18 cellular contexts compared by ENCODE assay signal in genomic region chr5:179272326-179273073, GRCh38.
DNase-seq lines count a peak whose midpoint lies in the region; ATAC-seq, FAIRE-seq and TF ChIP-seq lines count a peak whose summit lies in the region.
"Had no signal": no experiment of that assay in that cellular context is flagged by ENCODE, and none has a peak within 500 bp of the region (broad histone marks: within the 10 kb centered on the region; RNA-seq: fewer than 3 reads in every experiment).

No MANE protein-coding gene starts in this region.

- no peak overlapping the region for H3K4me2 ChIP-seq in HepG2 (ENCODE audit: low read depth, low read length)
- no peak overlapping the region for H3K4me2 ChIP-seq in trophoblast cell (ENCODE audit: low read length)

- peak overlapping the region; percentile 47 for H2BK120ac ChIP-seq in trophoblast cell (ENCODE audit: insufficient read depth, low read length, poor library complexity)

- no peak for FAIRE-seq in HepG2 (lab: Jason Lieb, UNC)
- no peak for FAIRE-seq in RCC 7860 (lab: Jason Lieb, UNC)

- no peak for ATAC-seq in right lobe of liver
- ATAC-seq in HepG2: no peak
- no peak for ATAC-seq in left ventricle myocardium superior
- ATAC-seq in activated CD4-positive, alpha-beta T cell treated with anti-CD3 and anti-CD28 coated beads for 36 hours: no peak
- ATAC-seq: activated CD8-positive, alpha-beta T cell treated with anti-CD3 and anti-CD28 coated beads for 36 hours; CD8-positive, alpha-beta T cell; stimulated activated memory B cell treated with anti-CD40 and anti-IgM and Interleukin-4, amounts not matched to agents 10 μg/mL and 1 μg/mL and 100 μg/mL, for 72 hours had no signal

- TF ChIP-seq POLR2A in right lobe of liver (IDR thresholded peaks at IDR 0.05) (no peak), HepG2 (IDR thresholded peaks at IDR 0.05; ENCODE audit: insufficient read depth in 1 of 2, low read depth in 2 of 2, low read length in 2 of 2) (no peak)

- H3K27ac ChIP-seq in right lobe of liver: no peak overlapping the region
- H3K27ac ChIP-seq in HepG2 (ENCODE audit: extremely low read length, insufficient read depth, low read length): no peak overlapping the region
- H3K27ac ChIP-seq in trophoblast cell (ENCODE audit: low read depth, low read length): no peak overlapping the region
- H3K27ac ChIP-seq: epithelial cell of prostate had no signal

- no TSS peak for BruUV-seq in HepG2 (replicated peaks; lab: Mats Ljungman, UMichigan)

- H3K9me3 Mint-ChIP-seq in activated CD4-positive, alpha-beta T cell treated with anti-CD3 and anti-CD28 coated beads for 36 hours (ENCODE audit: low read depth): no peaks in the 10 kb centered on the region
- H3K9me3 Mint-ChIP-seq: activated CD8-positive, alpha-beta T cell treated with anti-CD3 and anti-CD28 coated beads for 36 hours; activated T-helper 1 cell treated with anti-CD3 and anti-CD28 coated beads, Interleukin-12 subunit alpha, Interleukin-12 subunit beta, Interleukin-2, Interleukin-4 antibody, amounts not matched to agents 30 ng/mL and 10 ng/mL and 1 ng/mL, durations not matched to agents 14 hours and 24 hours and 36 hours; CD8-positive, alpha-beta T cell; mesothelial cell of epicardium; stimulated activated memory B cell treated with anti-CD40 and anti-IgM and Interleukin-4, amounts not matched to agents 10 μg/mL and 1 μg/mL and 100 μg/mL, for 72 hours had no signal

- CTCF ChIA-PET in HepG2 (lab: Yijun Ruan, JAX; ENCODE audit: low intra/inter-chr PET ratio, low total read pairs): no interaction called here
- CTCF ChIA-PET in activated CD4-positive, alpha-beta T cell treated with anti-CD3 and anti-CD28 coated beads for 36 hours (lab: Charles Lee): interaction anchor here (0.7 kb wide), 1 partner anchor 1119 kb away, joined by 3 read pairs; the partner anchor contains the start of gene NHP2

- peak overlapping the region; percentile 70 for H4K91ac ChIP-seq in trophoblast cell (ENCODE audit: low read depth, low read length)

- peaks cover 50% of the 10 kb centered on the region for H3K79me1 ChIP-seq in trophoblast cell (ENCODE audit: low read length)

- H2AFZ ChIP-seq in HepG2 (ENCODE audit: low read length) (no peak overlapping the region), trophoblast cell (ENCODE audit: insufficient read depth, low read length, poor library complexity) (no peak overlapping the region)

- TF ChIP-seq RAD21 in HepG2 (CRISPR knock-in tag; IDR thresholded peaks at IDR 0.05): no peak

- no peak overlapping the region for H4K12ac ChIP-seq in trophoblast cell (ENCODE audit: low read depth, low read length)

- no peaks in the 10 kb centered on the region for H4K20me1 ChIP-seq in HepG2 (ENCODE audit: insufficient read depth, low read length)

- in situ Hi-C loops in HepG2 (cut with HindIII; ENCODE audit: extremely low pct_ligation_motif_present, low pct_unique_long_range_greater_than_20kb): no loop called here

- H3K9ac ChIP-seq in HepG2 (ENCODE audit: insufficient read depth, low read depth, low read length) (no peak overlapping the region), trophoblast cell (ENCODE audit: low read length) (no peak overlapping the region)

- no peak for TF ChIP-seq EP300 in HepG2 (IDR thresholded peaks at IDR 0.05; ENCODE audit: low read depth in 2 of 2, low read length in 2 of 2)
- no peak for TF ChIP-seq EP300 in HepG2 (CRISPR knock-in tag; IDR thresholded peaks at IDR 0.05; ENCODE audit: borderline replicate concordance)

- H2BK12ac ChIP-seq in trophoblast cell (ENCODE audit: low read length): peak overlapping the region; percentile 61

- no peak overlapping the region for H3K4me3 Mint-ChIP-seq in activated CD4-positive, alpha-beta T cell treated with anti-CD3 and anti-CD28 coated beads for 36 hours
- H3K4me3 Mint-ChIP-seq: activated CD8-positive, alpha-beta T cell treated with anti-CD3 and anti-CD28 coated beads for 36 hours; activated T-helper 1 cell treated with anti-CD3 and anti-CD28 coated beads, Interleukin-12 subunit alpha, Interleukin-12 subunit beta, Interleukin-2, Interleukin-4 antibody, amounts not matched to agents 30 ng/mL and 10 ng/mL and 1 ng/mL, durations not matched to agents 14 hours and 24 hours and 36 hours; CD8-positive, alpha-beta T cell; mesothelial cell of epicardium; stimulated activated memory B cell treated with anti-CD40 and anti-IgM and Interleukin-4, amounts not matched to agents 10 μg/mL and 1 μg/mL and 100 μg/mL, for 72 hours had no signal

- H3K79me2 ChIP-seq in HepG2 (ENCODE audit: insufficient read depth, low read length) (no peaks in the 10 kb centered on the region), trophoblast cell (ENCODE audit: control insufficient read depth, insufficient read depth, low read length, poor library complexity) (peaks cover 6% of the 10 kb centered on the region)

- H3K27ac Mint-ChIP-seq in activated CD4-positive, alpha-beta T cell treated with anti-CD3 and anti-CD28 coated beads for 36 hours: no peak overlapping the region
- H3K27ac Mint-ChIP-seq: activated CD8-positive, alpha-beta T cell treated with anti-CD3 and anti-CD28 coated beads for 36 hours; activated T-helper 1 cell treated with anti-CD3 and anti-CD28 coated beads, Interleukin-12 subunit alpha, Interleukin-12 subunit beta, Interleukin-2, Interleukin-4 antibody, amounts not matched to agents 30 ng/mL and 10 ng/mL and 1 ng/mL, durations not matched to agents 14 hours and 24 hours and 36 hours; CD8-positive, alpha-beta T cell; stimulated activated memory B cell treated with anti-CD40 and anti-IgM and Interleukin-4, amounts not matched to agents 10 μg/mL and 1 μg/mL and 100 μg/mL, for 72 hours had no signal

- H3K4me1 ChIP-seq in right lobe of liver (no peaks in the 10 kb centered on the region), HepG2 (ENCODE audit: insufficient read depth, low read length) (peaks cover 36% of the 10 kb centered on the region), trophoblast cell (ENCODE audit: control insufficient read depth in 1 of 2, insufficient read depth in 2 of 2, low read length in 2 of 2) (peaks cover 58 to 71% of the 10 kb centered on the region in 2 experiments)

- H3K27me3 Mint-ChIP-seq in activated CD4-positive, alpha-beta T cell treated with anti-CD3 and anti-CD28 coated beads for 36 hours: no peaks in the 10 kb centered on the region
- H3K27me3 Mint-ChIP-seq: activated CD8-positive, alpha-beta T cell treated with anti-CD3 and anti-CD28 coated beads for 36 hours; stimulated activated memory B cell treated with anti-CD40 and anti-IgM and Interleukin-4, amounts not matched to agents 10 μg/mL and 1 μg/mL and 100 μg/mL, for 72 hours had no signal

- H2BK5ac ChIP-seq in trophoblast cell (ENCODE audit: low read depth, low read length, poor library complexity): no peak overlapping the region

- peak overlapping the region; percentile 11 for H4K8ac ChIP-seq in trophoblast cell (ENCODE audit: low read depth, low read length)

- no peak overlapping the region for H3K4me3 ChIP-seq in right lobe of liver
- H3K4me3 ChIP-seq in HepG2 (replicated peaks in 1 of 3; ENCODE audit: insufficient read depth in 1 of 3, low read depth in 2 of 3, low read length in 3 of 3): no peak overlapping the region
- no peak overlapping the region for H3K4me3 ChIP-seq in trophoblast cell (ENCODE audit: low read depth, low read length)

- no peak overlapping the region for H3K23ac ChIP-seq in trophoblast cell (ENCODE audit: low read length)

- H2AK5ac ChIP-seq in trophoblast cell (ENCODE audit: low read length): peak overlapping the region; percentile 44

- H3K14ac ChIP-seq in trophoblast cell (ENCODE audit: low read length): peak overlapping the region; percentile 36

- peak overlapping the region; percentile 46 for H3K18ac ChIP-seq in trophoblast cell (ENCODE audit: low read length)

- H3K36me3 ChIP-seq in right lobe of liver (no peaks in the 10 kb centered on the region), HepG2 (replicated peaks in 1 of 2; ENCODE audit: control insufficient read depth in 1 of 2, insufficient read depth in 2 of 2, low read length in 2 of 2) (no peaks in the 10 kb centered on the region), trophoblast cell (ENCODE audit: control insufficient read depth in 1 of 2, insufficient read depth in 2 of 2, low read length in 2 of 2) (peaks cover 5 to 9% of the 10 kb centered on the region in 2 experiments)

- H3K27me3 ChIP-seq in right lobe of liver (no peaks in the 10 kb centered on the region), HepG2 (ENCODE audit: control insufficient read depth in 1 of 2, insufficient read depth in 2 of 2, low read length in 2 of 2) (no peaks in the 10 kb centered on the region; a peak in 2 of 5 replicates), trophoblast cell (ENCODE audit: insufficient read depth, low read length) (no peaks in the 10 kb centered on the region)

- TF ChIP-seq CTCF in right lobe of liver (IDR thresholded peaks at IDR 0.05): no peak
- TF ChIP-seq CTCF in HepG2 (CRISPR knock-in tag; IDR thresholded peaks at IDR 0.05): no peak
- TF ChIP-seq CTCF in GM10266 (IDR thresholded peaks at IDR 0.05; ENCODE audit: control insufficient read depth, insufficient read depth, low read depth, missing control alignments): no peak

- intact Hi-C loops in right lobe of liver (cut with DNase I): no loop called here
- intact Hi-C loops in HepG2 (cut with micrococcal nuclease; ENCODE audit: unreplicated experiment): no loop called here
- intact Hi-C loops in left ventricle myocardium superior (cut with micrococcal nuclease): no loop called here
- intact Hi-C loops in activated CD4-positive, alpha-beta T cell treated with anti-CD3 and anti-CD28 coated beads for 36 hours (cut with DNase I, micrococcal nuclease): no loop called here

- H3K4me1 Mint-ChIP-seq in activated CD4-positive, alpha-beta T cell treated with anti-CD3 and anti-CD28 coated beads for 36 hours: no peaks in the 10 kb centered on the region
- H3K4me1 Mint-ChIP-seq: stimulated activated memory B cell treated with anti-CD40 and anti-IgM and Interleukin-4, amounts not matched to agents 10 μg/mL and 1 μg/mL and 100 μg/mL, for 72 hours had no signal

- no peaks in the 10 kb centered on the region for H3K36me3 Mint-ChIP-seq in activated CD4-positive, alpha-beta T cell treated with anti-CD3 and anti-CD28 coated beads for 36 hours (ENCODE audit: low read depth)
- H3K36me3 Mint-ChIP-seq: CD8-positive, alpha-beta T cell; mesothelial cell of epicardium; stimulated activated memory B cell treated with anti-CD40 and anti-IgM and Interleukin-4, amounts not matched to agents 10 μg/mL and 1 μg/mL and 100 μg/mL, for 72 hours had no signal

- DNase-seq in right lobe of liver (peak; percentile 9 to 39 (median 35)), HepG2 (ENCODE audit: low spot score) (no peak), left ventricle myocardium superior (peak; percentile 35), trophoblast cell (no peak), RCC 7860 (ENCODE audit: low spot score) (no peak), GM10266 (ENCODE audit: extremely low spot score) (no peak), cerebellar cortex (ENCODE audit: low spot score) (no peak)
- DNase-seq in activated CD4-positive, alpha-beta T cell treated with anti-CD3 and anti-CD28 coated beads for 36 hours: no peak
- DNase-seq: activated CD8-positive, alpha-beta T cell treated with anti-CD3 and anti-CD28 coated beads for 36 hours; CD8-positive, alpha-beta T cell; DND-41; Kasumi-1; NCI-H1417; NCI-H2171 treated with DMSO at 0.1 percent for 48 hours had no signal

- H3K4ac ChIP-seq in trophoblast cell (ENCODE audit: low read depth, low read length): no peak overlapping the region

- POLR2A ChIA-PET in HepG2 (lab: Yijun Ruan, JAX): interaction anchor here (0.9 kb wide), 1 partner anchor 8 kb away, joined by 3 read pairs; no protein-coding TSS in a partner anchor
- POLR2A ChIA-PET in activated CD4-positive, alpha-beta T cell treated with anti-CD3 and anti-CD28 coated beads for 36 hours (lab: Charles Lee): no interaction called here

- 92% methylated on average over 2 of the region's 19 CpGs for WGBS in right lobe of liver (ENCODE audit: insufficient coverage, low coverage, low lambda C conversion rate, missing lambda C conversion rate)
- 86% methylated on average over 4 of the region's 19 CpGs for WGBS in HepG2 (ENCODE audit: low lambda C conversion rate)
- no CpG with 5 or more reads among the region's 19 CpGs for WGBS in trophoblast cell (ENCODE audit: extremely low coverage, insufficient coverage, insufficient read length)

- H3K9me3 ChIP-seq in right lobe of liver (no peaks in the 10 kb centered on the region), HepG2 (ENCODE audit: low read length) (no peaks in the 10 kb centered on the region), trophoblast cell (ENCODE audit: insufficient read depth, low read depth, low read length) (peaks cover 2% of the 10 kb centered on the region)

Comparison
In these comparisons a context has a peak if more than half of its experiments do, and no peak if none do; other contexts are left out.
1. DNase-seq: peak in right lobe of liver (3 of 3) and left ventricle myocardium superior (single experiment); none in HepG2 (single experiment), trophoblast cell (0 of 2), RCC 7860 (single experiment), GM10266 (single experiment), cerebellar cortex (single experiment) and activated CD4-positive, alpha-beta T cell treated with anti-CD3 and anti-CD28 coated beads for 36 hours (single experiment).